ENCODE assay signal across 29 cellular contexts in the genomic region with DNA sequence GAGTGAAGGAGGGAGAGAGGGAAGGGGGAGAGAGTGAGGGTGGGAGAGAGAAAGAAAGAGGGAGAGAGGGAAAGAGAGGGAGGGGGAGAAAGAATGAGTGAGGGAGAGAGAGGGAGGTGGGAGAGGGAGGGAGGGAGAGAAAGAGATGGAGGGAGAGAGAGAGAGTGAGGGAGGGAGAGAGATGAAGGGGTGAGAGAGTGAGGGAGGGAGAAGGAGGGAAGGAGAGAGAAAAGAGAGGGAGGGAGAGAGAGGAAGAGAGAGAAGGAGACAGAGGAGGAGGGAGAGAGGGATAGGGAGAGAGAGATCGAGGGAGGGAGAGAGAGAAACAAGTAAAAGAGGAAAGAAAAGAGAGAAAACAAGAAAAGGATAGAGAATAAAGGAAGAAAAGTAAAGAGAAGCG.
"Had no signal": no experiment of that assay in that cellular context is flagged by ENCODE, and none has a peak within 500 bp of the region (broad histone marks: within the 10 kb centered on the region; RNA-seq: fewer than 3 reads in every experiment).

No MANE protein-coding gene starts in this region.

- H3K4me1 Mint-ChIP-seq: memory B cell; naive thymus-derived CD4-positive, alpha-beta T cell had no signal

- H3K27ac Mint-ChIP-seq: effector memory CD8-positive, alpha-beta T cell; endodermal cell; memory B cell; naive thymus-derived CD4-positive, alpha-beta T cell had no signal

- H3K27ac ChIP-seq: coronary artery, dorsolateral prefrontal cortex, epithelial cell of prostate, esophagus squamous epithelium, gastrocnemius medialis, heart right ventricle, left lung, lower lobe of right lung had no signal

- H3K27me3 ChIP-seq: gastrocnemius medialis, left lung had no signal

- H3K4me3 Mint-ChIP-seq: effector memory CD8-positive, alpha-beta T cell; endodermal cell; memory B cell; naive thymus-derived CD4-positive, alpha-beta T cell had no signal

- H3K36me3 ChIP-seq: esophagus squamous epithelium, gastrocnemius medialis, heart right ventricle, left lung, lower lobe of right lung had no signal

- H3K27me3 Mint-ChIP-seq: effector memory CD8-positive, alpha-beta T cell had no signal

- DNase-seq: dermis blood vessel endothelial cell; dorsolateral prefrontal cortex; effector CD4-positive, alpha-beta T cell; effector memory CD8-positive, alpha-beta T cell; endodermal cell; erythroblast; esophagus squamous epithelium; foreskin fibroblast; foreskin melanocyte; gastrocnemius medialis; glutamatergic neuron; head of caudate nucleus; heart right ventricle; hippocampal formation; left cardiac atrium; left lung; left ventricle myocardium superior; lower lobe of right lung; mesendoderm; midbrain; naive thymus-derived CD4-positive, alpha-beta T cell had no signal

- H3K4me3 ChIP-seq: coronary artery, dorsolateral prefrontal cortex, esophagus squamous epithelium, gastrocnemius medialis, heart right ventricle, left lung, lower lobe of right lung had no signal

- ATAC-seq: effector memory CD8-positive, alpha-beta T cell; esophagus mucosa; gastrocnemius medialis; heart right ventricle; left cardiac atrium; left lung; left ventricle myocardium superior; lower lobe of right lung; naive thymus-derived CD4-positive, alpha-beta T cell had no signal

- H3K4me1 ChIP-seq: esophagus squamous epithelium, gastrocnemius medialis, heart right ventricle, left lung, lower lobe of right lung had no signal

- FAIRE-seq: colon, endometrium, islet of Langerhans, keratinocyte had no signal

- H3K9me3 ChIP-seq: esophagus squamous epithelium, gastrocnemius medialis, lower lobe of right lung had no signal

- H3K36me3 Mint-ChIP-seq: naive thymus-derived CD4-positive, alpha-beta T cell had no signal
